In the genomic region with DNA sequence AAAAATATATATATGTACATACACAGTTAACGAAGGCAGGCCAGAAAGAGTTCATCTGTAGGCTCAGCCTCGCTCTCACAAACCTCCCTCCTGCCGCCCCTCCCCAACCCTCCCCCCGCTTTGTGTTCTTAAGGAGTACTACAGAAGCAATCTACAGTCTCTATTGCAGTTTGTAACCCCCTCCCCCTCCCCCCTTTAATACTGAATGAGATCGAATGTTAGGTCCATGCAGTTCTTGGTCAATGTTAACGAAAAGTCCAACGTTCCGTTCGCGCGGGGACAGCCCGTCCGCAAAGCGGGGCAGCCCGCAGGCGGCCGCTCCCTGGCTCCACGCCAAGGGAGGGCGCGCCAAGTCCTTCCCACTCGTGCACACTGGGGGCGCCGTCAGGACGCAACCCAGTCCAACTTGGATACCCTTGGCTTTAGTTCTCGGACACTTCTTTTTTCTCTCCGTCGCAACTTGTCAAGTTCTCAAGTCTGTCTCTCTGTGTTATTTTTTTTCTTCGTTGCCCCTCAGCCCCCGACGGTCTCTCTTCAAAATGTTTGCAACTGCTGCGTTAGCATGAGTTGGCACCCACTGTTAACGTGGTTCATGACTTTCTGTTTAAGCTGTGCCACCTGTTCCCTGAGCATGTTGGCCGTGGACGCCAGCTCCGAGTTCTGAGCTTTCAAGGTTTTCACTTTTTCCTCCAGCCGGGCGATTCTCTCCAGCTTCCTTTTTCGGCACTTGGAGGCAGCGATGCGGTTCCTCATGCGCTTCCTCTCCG, we compare ENCODE assay signal across 1 cellular context.
A peak's percentile ranks its signal among the peaks of the same experiment; 100 is the strongest.
TF ChIP-seq lines count a peak whose summit lies in the region.

No MANE protein-coding gene starts in this region.

TF ChIP-seq in K562, 482 proteins besides CTCF, POLR2A, EP300 and RAD21 (continued from another document and continues in another):
- TF ChIP-seq, protein P1, sequence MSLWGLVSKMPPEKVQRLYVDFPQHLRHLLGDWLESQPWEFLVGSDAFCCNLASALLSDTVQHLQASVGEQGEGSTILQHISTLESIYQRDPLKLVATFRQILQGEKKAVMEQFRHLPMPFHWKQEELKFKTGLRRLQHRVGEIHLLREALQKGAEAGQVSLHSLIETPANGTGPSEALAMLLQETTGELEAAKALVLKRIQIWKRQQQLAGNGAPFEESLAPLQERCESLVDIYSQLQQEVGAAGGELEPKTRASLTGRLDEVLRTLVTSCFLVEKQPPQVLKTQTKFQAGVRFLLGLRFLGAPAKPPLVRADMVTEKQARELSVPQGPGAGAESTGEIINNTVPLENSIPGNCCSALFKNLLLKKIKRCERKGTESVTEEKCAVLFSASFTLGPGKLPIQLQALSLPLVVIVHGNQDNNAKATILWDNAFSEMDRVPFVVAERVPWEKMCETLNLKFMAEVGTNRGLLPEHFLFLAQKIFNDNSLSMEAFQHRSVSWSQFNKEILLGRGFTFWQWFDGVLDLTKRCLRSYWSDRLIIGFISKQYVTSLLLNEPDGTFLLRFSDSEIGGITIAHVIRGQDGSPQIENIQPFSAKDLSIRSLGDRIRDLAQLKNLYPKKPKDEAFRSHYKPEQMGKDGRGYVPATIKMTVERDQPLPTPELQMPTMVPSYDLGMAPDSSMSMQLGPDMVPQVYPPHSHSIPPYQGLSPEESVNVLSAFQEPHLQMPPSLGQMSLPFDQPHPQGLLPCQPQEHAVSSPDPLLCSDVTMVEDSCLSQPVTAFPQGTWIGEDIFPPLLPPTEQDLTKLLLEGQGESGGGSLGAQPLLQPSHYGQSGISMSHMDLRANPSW (CRISPR knock-in tag; IDR thresholded peaks at IDR 0.05), result no peak
- TF ChIP-seq ZNF12 (CRISPR knock-in tag; IDR thresholded peaks at IDR 0.05) (no peak), ARNT (IDR thresholded peaks at IDR 0.05) (no peak), MLX (CRISPR knock-in tag; conservative IDR thresholded peaks at IDR 0.05) (no peak), POLR3G (IDR thresholded peaks at IDR 0.05; ENCODE audit: extremely low read depth, insufficient read length, insufficient replicate concordance) (no peak), NCOR1 (IDR thresholded peaks at IDR 0.05) (0 out of 2 replicates have a peak, but pooled peaks have one; percentile 1), ZNF140 (CRISPR knock-in tag; IDR thresholded peaks at IDR 0.05) (no peak), ZNF316 (IDR thresholded peaks at IDR 0.05) (0 out of 2 replicates have a peak, but pooled peaks have one; percentile 33), ZNF24 (IDR thresholded peaks at IDR 0.05) (peak; percentile 42; the same call in 1 of the 2 replicates), JUND (IDR thresholded peaks at IDR 0.05; ENCODE audit: borderline replicate concordance, low read depth, low read length) (no peak), JUND (tag; IDR thresholded peaks at IDR 0.05; ENCODE audit: borderline replicate concordance, low read depth, low read length) (no peak), PHB2 (IDR thresholded peaks at IDR 0.05; ENCODE audit: low read depth) (no peak), ZNF134 (CRISPR knock-in tag; conservative IDR thresholded peaks at IDR 0.05) (no peak), ZNF311 (CRISPR knock-in tag; IDR thresholded peaks at IDR 0.05) (no peak), ARID2 (IDR thresholded peaks at IDR 0.05) (0 out of 2 replicates have a peak, but pooled peaks have one; percentile 16), RBM39 (optimal IDR thresholded peaks at IDR 0.05; ENCODE audit: low read depth, low read length) (no peak), TAF7 (tag; IDR thresholded peaks at IDR 0.05) (no peak), NONO (IDR thresholded peaks at IDR 0.05; ENCODE audit: low read depth in 2 of 2, low read length in 1 of 2) (no peak), CHCHD3 (CRISPR knock-in tag; IDR thresholded peaks at IDR 0.05) (no peak), PREB (CRISPR knock-in tag; IDR thresholded peaks at IDR 0.05) (no peak), GTF3C2 (IDR thresholded peaks at IDR 0.05; ENCODE audit: borderline replicate concordance, extremely low read depth, insufficient read length) (no peak), SMAD3 (CRISPR knock-in tag; conservative IDR thresholded peaks at IDR 0.05) (no peak)
- TF ChIP-seq, protein P2, sequence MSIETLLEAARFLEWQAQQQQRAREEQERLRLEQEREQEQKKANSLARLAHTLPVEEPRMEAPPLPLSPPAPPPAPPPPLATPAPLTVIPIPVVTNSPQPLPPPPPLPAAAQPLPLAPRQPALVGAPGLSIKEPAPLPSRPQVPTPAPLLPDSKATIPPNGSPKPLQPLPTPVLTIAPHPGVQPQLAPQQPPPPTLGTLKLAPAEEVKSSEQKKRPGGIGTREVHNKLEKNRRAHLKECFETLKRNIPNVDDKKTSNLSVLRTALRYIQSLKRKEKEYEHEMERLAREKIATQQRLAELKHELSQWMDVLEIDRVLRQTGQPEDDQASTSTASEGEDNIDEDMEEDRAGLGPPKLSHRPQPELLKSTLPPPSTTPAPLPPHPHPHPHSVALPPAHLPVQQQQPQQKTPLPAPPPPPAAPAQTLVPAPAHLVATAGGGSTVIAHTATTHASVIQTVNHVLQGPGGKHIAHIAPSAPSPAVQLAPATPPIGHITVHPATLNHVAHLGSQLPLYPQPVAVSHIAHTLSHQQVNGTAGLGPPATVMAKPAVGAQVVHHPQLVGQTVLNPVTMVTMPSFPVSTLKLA (conservative IDR thresholded peaks at IDR 0.05), result 0 out of 4 replicates have a peak, but pooled peaks of 1 of the 2 experiments have one; percentile 16
- TF ChIP-seq, protein P3, sequence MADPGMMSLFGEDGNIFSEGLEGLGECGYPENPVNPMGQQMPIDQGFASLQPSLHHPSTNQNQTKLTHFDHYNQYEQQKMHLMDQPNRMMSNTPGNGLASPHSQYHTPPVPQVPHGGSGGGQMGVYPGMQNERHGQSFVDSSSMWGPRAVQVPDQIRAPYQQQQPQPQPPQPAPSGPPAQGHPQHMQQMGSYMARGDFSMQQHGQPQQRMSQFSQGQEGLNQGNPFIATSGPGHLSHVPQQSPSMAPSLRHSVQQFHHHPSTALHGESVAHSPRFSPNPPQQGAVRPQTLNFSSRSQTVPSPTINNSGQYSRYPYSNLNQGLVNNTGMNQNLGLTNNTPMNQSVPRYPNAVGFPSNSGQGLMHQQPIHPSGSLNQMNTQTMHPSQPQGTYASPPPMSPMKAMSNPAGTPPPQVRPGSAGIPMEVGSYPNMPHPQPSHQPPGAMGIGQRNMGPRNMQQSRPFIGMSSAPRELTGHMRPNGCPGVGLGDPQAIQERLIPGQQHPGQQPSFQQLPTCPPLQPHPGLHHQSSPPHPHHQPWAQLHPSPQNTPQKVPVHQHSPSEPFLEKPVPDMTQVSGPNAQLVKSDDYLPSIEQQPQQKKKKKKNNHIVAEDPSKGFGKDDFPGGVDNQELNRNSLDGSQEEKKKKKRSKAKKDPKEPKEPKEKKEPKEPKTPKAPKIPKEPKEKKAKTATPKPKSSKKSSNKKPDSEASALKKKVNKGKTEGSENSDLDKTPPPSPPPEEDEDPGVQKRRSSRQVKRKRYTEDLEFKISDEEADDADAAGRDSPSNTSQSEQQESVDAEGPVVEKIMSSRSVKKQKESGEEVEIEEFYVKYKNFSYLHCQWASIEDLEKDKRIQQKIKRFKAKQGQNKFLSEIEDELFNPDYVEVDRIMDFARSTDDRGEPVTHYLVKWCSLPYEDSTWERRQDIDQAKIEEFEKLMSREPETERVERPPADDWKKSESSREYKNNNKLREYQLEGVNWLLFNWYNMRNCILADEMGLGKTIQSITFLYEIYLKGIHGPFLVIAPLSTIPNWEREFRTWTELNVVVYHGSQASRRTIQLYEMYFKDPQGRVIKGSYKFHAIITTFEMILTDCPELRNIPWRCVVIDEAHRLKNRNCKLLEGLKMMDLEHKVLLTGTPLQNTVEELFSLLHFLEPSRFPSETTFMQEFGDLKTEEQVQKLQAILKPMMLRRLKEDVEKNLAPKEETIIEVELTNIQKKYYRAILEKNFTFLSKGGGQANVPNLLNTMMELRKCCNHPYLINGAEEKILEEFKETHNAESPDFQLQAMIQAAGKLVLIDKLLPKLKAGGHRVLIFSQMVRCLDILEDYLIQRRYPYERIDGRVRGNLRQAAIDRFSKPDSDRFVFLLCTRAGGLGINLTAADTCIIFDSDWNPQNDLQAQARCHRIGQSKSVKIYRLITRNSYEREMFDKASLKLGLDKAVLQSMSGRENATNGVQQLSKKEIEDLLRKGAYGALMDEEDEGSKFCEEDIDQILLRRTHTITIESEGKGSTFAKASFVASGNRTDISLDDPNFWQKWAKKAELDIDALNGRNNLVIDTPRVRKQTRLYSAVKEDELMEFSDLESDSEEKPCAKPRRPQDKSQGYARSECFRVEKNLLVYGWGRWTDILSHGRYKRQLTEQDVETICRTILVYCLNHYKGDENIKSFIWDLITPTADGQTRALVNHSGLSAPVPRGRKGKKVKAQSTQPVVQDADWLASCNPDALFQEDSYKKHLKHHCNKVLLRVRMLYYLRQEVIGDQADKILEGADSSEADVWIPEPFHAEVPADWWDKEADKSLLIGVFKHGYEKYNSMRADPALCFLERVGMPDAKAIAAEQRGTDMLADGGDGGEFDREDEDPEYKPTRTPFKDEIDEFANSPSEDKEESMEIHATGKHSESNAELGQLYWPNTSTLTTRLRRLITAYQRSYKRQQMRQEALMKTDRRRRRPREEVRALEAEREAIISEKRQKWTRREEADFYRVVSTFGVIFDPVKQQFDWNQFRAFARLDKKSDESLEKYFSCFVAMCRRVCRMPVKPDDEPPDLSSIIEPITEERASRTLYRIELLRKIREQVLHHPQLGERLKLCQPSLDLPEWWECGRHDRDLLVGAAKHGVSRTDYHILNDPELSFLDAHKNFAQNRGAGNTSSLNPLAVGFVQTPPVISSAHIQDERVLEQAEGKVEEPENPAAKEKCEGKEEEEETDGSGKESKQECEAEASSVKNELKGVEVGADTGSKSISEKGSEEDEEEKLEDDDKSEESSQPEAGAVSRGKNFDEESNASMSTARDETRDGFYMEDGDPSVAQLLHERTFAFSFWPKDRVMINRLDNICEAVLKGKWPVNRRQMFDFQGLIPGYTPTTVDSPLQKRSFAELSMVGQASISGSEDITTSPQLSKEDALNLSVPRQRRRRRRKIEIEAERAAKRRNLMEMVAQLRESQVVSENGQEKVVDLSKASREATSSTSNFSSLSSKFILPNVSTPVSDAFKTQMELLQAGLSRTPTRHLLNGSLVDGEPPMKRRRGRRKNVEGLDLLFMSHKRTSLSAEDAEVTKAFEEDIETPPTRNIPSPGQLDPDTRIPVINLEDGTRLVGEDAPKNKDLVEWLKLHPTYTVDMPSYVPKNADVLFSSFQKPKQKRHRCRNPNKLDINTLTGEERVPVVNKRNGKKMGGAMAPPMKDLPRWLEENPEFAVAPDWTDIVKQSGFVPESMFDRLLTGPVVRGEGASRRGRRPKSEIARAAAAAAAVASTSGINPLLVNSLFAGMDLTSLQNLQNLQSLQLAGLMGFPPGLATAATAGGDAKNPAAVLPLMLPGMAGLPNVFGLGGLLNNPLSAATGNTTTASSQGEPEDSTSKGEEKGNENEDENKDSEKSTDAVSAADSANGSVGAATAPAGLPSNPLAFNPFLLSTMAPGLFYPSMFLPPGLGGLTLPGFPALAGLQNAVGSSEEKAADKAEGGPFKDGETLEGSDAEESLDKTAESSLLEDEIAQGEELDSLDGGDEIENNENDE (IDR thresholded peaks at IDR 0.05; ENCODE audit: low read depth, low read length), result no peak
- TF ChIP-seq, protein P4, sequence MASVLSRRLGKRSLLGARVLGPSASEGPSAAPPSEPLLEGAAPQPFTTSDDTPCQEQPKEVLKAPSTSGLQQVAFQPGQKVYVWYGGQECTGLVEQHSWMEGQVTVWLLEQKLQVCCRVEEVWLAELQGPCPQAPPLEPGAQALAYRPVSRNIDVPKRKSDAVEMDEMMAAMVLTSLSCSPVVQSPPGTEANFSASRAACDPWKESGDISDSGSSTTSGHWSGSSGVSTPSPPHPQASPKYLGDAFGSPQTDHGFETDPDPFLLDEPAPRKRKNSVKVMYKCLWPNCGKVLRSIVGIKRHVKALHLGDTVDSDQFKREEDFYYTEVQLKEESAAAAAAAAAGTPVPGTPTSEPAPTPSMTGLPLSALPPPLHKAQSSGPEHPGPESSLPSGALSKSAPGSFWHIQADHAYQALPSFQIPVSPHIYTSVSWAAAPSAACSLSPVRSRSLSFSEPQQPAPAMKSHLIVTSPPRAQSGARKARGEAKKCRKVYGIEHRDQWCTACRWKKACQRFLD (CRISPR knock-in tag; IDR thresholded peaks at IDR 0.05), result no peak
